In the genomic region with DNA sequence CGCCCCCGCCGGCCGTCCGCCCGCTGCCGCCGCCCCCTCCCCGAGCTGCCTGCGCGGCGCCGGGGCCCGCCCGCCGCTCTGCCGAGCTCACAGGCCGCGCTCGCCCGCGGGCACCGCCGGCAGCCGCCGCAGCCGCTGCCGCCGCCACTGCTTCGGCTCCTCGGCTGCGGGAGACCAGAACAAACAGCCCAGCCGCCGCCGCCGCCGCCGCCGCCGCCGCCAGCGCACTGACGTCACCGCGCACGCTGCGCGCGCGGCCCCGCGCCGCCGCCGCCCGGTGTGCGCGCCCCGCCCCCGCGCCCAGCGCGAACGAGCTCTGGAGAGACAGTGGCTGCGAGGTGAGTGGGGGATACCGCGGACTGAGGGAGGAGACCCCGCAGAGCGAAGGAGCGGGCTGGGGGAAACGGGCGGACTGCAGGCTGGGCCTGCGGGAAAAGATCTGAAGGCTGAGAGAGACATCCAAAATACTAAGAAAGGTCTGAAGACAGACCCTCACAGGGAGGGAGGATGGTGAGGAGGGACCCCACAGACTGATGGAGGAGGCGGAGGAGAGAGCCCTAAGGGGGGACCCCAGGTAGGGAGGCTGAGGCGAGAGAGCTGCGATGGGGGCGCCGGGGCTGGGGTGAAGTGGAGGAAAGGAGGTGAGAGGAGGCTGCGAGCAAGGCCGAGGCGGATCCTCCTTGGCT, we compare ENCODE assay signal across 1 cellular context.
A peak's percentile ranks its signal among the peaks of the same experiment; 100 is the strongest.
TF ChIP-seq lines count a peak whose summit lies in the region.

A gene (minus strand): TSS at position 229 of the 686 bp plus-strand sequence. CDS start 59,440 bp downstream, outside the sequence.

TF ChIP-seq in HepG2, 621 proteins besides CTCF, POLR2A, EP300 and RAD21 (continued from another document and continues in another):
- TF ChIP-seq, protein P1, sequence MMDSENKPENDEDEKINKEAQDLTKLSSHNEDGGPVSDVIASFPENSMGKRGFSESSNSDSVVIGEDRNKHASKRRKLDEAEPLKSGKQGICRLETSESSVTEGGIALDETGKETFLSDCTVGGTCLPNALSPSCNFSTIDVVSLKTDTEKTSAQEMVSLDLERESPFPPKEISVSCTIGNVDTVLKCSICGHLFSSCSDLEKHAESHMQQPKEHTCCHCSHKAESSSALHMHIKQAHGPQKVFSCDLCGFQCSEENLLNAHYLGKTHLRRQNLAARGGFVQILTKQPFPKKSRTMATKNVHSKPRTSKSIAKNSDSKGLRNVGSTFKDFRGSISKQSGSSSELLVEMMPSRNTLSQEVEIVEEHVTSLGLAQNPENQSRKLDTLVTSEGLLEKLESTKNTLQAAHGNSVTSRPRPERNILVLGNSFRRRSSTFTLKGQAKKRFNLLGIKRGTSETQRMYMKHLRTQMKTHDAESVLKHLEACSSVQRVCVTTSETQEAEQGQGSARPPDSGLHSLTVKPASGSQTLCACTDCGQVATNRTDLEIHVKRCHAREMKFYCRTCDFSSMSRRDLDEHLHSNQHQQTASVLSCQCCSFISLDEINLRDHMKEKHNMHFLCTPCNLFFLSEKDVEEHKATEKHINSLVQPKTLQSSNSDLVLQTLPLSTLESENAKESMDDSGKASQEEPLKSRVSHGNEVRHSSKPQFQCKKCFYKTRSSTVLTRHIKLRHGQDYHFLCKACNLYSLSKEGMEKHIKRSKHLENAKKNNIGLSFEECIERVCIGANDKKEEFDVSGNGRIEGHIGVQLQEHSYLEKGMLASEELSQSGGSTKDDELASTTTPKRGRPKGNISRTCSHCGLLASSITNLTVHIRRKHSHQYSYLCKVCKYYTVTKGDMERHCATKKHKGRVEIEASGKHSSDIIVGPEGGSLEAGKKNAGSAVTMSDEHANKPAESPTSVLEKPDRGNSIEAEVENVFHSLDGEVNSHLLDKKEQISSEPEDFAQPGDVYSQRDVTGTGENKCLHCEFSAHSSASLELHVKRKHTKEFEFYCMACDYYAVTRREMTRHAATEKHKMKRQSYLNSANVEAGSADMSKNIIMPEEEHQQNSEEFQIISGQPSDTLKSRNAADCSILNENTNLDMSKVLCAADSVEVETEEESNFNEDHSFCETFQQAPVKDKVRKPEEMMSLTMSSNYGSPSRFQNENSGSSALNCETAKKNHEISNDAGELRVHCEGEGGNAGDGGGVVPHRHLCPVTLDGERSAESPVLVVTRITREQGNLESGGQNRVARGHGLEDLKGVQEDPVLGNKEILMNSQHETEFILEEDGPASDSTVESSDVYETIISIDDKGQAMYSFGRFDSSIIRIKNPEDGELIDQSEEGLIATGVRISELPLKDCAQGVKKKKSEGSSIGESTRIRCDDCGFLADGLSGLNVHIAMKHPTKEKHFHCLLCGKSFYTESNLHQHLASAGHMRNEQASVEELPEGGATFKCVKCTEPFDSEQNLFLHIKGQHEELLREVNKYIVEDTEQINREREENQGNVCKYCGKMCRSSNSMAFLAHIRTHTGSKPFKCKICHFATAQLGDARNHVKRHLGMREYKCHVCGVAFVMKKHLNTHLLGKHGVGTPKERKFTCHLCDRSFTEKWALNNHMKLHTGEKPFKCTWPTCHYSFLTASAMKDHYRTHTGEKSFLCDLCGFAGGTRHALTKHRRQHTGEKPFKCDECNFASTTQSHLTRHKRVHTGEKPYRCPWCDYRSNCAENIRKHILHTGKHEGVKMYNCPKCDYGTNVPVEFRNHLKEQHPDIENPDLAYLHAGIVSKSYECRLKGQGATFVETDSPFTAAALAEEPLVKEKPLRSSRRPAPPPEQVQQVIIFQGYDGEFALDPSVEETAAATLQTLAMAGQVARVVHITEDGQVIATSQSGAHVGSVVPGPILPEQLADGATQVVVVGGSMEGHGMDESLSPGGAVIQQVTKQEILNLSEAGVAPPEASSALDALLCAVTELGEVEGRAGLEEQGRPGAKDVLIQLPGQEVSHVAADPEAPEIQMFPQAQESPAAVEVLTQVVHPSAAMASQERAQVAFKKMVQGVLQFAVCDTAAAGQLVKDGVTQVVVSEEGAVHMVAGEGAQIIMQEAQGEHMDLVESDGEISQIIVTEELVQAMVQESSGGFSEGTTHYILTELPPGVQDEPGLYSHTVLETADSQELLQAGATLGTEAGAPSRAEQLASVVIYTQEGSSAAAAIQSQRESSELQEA (CRISPR knock-in tag; IDR thresholded peaks at IDR 0.05; ENCODE audit: not compliant biosample characterization), result no peak
- TF ChIP-seq ZNF607 (CRISPR knock-in tag; IDR thresholded peaks at IDR 0.05; ENCODE audit: borderline replicate concordance), result no peak
- TF ChIP-seq TOPORS (CRISPR knock-in tag; IDR thresholded peaks at IDR 0.05), result no peak
- TF ChIP-seq FOXM1 (CRISPR knock-in tag; IDR thresholded peaks at IDR 0.05), result no peak
- no peak for TF ChIP-seq SYNCRIP (IDR thresholded peaks at IDR 0.05; ENCODE audit: insufficient read depth, low read depth, low read length)
- TF ChIP-seq, protein P2, sequence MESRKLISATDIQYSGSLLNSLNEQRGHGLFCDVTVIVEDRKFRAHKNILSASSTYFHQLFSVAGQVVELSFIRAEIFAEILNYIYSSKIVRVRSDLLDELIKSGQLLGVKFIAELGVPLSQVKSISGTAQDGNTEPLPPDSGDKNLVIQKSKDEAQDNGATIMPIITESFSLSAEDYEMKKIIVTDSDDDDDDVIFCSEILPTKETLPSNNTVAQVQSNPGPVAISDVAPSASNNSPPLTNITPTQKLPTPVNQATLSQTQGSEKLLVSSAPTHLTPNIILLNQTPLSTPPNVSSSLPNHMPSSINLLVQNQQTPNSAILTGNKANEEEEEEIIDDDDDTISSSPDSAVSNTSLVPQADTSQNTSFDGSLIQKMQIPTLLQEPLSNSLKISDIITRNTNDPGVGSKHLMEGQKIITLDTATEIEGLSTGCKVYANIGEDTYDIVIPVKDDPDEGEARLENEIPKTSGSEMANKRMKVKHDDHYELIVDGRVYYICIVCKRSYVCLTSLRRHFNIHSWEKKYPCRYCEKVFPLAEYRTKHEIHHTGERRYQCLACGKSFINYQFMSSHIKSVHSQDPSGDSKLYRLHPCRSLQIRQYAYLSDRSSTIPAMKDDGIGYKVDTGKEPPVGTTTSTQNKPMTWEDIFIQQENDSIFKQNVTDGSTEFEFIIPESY (CRISPR knock-in tag; IDR thresholded peaks at IDR 0.05), result no peak
- no peak for TF ChIP-seq ZNF773 (CRISPR knock-in tag; IDR thresholded peaks at IDR 0.05; ENCODE audit: borderline replicate concordance)
- TF ChIP-seq IRX3 (CRISPR knock-in tag; IDR thresholded peaks at IDR 0.05; ENCODE audit: borderline replicate concordance, low read depth), result no peak
- no peak for TF ChIP-seq RELA (CRISPR knock-in tag; IDR thresholded peaks at IDR 0.05)
- TF ChIP-seq NR1H2 (CRISPR knock-in tag; IDR thresholded peaks at IDR 0.05; ENCODE audit: borderline replicate concordance, low read depth), result no peak
- peak; percentile 43; the same call in 1 of the 2 replicates for TF ChIP-seq POLR2AphosphoS5 (IDR thresholded peaks at IDR 0.05; ENCODE audit: low read depth, low read length)
- peak; percentile 76 for TF ChIP-seq PHF8 (CRISPR knock-in tag; IDR thresholded peaks at IDR 0.05)
- no peak for TF ChIP-seq TBL1XR1 (IDR thresholded peaks at IDR 0.05; ENCODE audit: borderline replicate concordance, low read length, partially characterized antibody)
- no peak for TF ChIP-seq KDM1A (CRISPR knock-in tag; IDR thresholded peaks at IDR 0.05)
- TF ChIP-seq ESRRA (CRISPR knock-in tag; IDR thresholded peaks at IDR 0.05; ENCODE audit: low read depth), result no peak
- TF ChIP-seq RFX3 (CRISPR knock-in tag; IDR thresholded peaks at IDR 0.05), result no peak
- no peak for TF ChIP-seq ARNTL (CRISPR knock-in tag; IDR thresholded peaks at IDR 0.05)
- TF ChIP-seq, protein P3, sequence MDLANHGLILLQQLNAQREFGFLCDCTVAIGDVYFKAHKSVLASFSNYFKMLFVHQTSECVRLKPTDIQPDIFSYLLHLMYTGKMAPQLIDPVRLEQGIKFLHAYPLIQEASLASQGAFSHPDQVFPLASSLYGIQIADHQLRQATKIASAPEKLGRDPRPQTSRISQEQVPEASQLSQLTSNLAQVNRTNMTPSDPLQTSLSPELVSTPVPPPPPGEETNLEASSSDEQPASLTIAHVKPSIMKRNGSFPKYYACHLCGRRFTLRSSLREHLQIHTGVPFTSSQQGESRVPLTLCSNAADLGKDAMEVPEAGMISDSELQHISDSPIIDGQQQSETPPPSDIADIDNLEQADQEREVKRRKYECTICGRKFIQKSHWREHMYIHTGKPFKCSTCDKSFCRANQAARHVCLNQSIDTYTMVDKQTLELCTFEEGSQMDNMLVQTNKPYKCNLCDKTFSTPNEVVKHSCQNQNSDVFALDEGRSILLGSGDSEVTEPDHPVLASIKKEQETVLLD (CRISPR knock-in tag; IDR thresholded peaks at IDR 0.05; ENCODE audit: low read depth), result 0 out of 2 replicates have a peak, but pooled peaks have one; percentile 21
- no peak for TF ChIP-seq KAT8 (CRISPR knock-in tag; IDR thresholded peaks at IDR 0.05)
- no peak for TF ChIP-seq ZNF33B (CRISPR knock-in tag; IDR thresholded peaks at IDR 0.05)
- TF ChIP-seq WIZ (CRISPR knock-in tag; IDR thresholded peaks at IDR 0.05), result no peak
- TF ChIP-seq SOX6 (IDR thresholded peaks at IDR 0.05), result no peak
- TF ChIP-seq SOX6 (CRISPR knock-in tag; IDR thresholded peaks at IDR 0.05), result no peak
- TF ChIP-seq, protein P4, sequence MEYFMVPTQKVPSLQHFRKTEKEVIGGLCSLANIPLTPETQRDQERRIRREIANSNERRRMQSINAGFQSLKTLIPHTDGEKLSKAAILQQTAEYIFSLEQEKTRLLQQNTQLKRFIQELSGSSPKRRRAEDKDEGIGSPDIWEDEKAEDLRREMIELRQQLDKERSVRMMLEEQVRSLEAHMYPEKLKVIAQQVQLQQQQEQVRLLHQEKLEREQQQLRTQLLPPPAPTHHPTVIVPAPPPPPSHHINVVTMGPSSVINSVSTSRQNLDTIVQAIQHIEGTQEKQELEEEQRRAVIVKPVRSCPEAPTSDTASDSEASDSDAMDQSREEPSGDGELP (IDR thresholded peaks at IDR 0.05; ENCODE audit: borderline replicate concordance, low read depth), result no peak
- no peak for TF ChIP-seq ZNF317 (CRISPR knock-in tag; IDR thresholded peaks at IDR 0.05)
- TF ChIP-seq ZNF678 (CRISPR knock-in tag; IDR thresholded peaks at IDR 0.05), result no peak
- no peak for TF ChIP-seq ZNF569 (CRISPR knock-in tag; IDR thresholded peaks at IDR 0.05; ENCODE audit: borderline replicate concordance)
- TF ChIP-seq AGO1 (IDR thresholded peaks at IDR 0.05; ENCODE audit: low read depth, low read length, poor library complexity, severe bottlenecking), result no peak
- no peak for TF ChIP-seq ZNF3 (CRISPR knock-in tag; IDR thresholded peaks at IDR 0.05)
- no peak for TF ChIP-seq ZFP41 (CRISPR knock-in tag; IDR thresholded peaks at IDR 0.05; ENCODE audit: borderline replicate concordance)
- no peak for TF ChIP-seq ARID2 (CRISPR knock-in tag; IDR thresholded peaks at IDR 0.05; ENCODE audit: borderline replicate concordance)
- TF ChIP-seq, protein P5, sequence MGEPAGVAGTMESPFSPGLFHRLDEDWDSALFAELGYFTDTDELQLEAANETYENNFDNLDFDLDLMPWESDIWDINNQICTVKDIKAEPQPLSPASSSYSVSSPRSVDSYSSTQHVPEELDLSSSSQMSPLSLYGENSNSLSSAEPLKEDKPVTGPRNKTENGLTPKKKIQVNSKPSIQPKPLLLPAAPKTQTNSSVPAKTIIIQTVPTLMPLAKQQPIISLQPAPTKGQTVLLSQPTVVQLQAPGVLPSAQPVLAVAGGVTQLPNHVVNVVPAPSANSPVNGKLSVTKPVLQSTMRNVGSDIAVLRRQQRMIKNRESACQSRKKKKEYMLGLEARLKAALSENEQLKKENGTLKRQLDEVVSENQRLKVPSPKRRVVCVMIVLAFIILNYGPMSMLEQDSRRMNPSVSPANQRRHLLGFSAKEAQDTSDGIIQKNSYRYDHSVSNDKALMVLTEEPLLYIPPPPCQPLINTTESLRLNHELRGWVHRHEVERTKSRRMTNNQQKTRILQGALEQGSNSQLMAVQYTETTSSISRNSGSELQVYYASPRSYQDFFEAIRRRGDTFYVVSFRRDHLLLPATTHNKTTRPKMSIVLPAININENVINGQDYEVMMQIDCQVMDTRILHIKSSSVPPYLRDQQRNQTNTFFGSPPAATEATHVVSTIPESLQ (CRISPR knock-in tag; conservative IDR thresholded peaks at IDR 0.05), result no peak
- TF ChIP-seq, protein P6, sequence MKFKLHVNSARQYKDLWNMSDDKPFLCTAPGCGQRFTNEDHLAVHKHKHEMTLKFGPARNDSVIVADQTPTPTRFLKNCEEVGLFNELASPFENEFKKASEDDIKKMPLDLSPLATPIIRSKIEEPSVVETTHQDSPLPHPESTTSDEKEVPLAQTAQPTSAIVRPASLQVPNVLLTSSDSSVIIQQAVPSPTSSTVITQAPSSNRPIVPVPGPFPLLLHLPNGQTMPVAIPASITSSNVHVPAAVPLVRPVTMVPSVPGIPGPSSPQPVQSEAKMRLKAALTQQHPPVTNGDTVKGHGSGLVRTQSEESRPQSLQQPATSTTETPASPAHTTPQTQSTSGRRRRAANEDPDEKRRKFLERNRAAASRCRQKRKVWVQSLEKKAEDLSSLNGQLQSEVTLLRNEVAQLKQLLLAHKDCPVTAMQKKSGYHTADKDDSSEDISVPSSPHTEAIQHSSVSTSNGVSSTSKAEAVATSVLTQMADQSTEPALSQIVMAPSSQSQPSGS (CRISPR knock-in tag; IDR thresholded peaks at IDR 0.05), result no peak
- TF ChIP-seq, protein P7, sequence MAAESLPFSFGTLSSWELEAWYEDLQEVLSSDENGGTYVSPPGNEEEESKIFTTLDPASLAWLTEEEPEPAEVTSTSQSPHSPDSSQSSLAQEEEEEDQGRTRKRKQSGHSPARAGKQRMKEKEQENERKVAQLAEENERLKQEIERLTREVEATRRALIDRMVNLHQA (CRISPR knock-in tag; IDR thresholded peaks at IDR 0.05), result no peak
- TF ChIP-seq, protein P8, sequence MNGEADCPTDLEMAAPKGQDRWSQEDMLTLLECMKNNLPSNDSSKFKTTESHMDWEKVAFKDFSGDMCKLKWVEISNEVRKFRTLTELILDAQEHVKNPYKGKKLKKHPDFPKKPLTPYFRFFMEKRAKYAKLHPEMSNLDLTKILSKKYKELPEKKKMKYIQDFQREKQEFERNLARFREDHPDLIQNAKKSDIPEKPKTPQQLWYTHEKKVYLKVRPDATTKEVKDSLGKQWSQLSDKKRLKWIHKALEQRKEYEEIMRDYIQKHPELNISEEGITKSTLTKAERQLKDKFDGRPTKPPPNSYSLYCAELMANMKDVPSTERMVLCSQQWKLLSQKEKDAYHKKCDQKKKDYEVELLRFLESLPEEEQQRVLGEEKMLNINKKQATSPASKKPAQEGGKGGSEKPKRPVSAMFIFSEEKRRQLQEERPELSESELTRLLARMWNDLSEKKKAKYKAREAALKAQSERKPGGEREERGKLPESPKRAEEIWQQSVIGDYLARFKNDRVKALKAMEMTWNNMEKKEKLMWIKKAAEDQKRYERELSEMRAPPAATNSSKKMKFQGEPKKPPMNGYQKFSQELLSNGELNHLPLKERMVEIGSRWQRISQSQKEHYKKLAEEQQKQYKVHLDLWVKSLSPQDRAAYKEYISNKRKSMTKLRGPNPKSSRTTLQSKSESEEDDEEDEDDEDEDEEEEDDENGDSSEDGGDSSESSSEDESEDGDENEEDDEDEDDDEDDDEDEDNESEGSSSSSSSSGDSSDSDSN (CRISPR knock-in tag; IDR thresholded peaks at IDR 0.05), result 0 out of 2 replicates have a peak, but pooled peaks have one; percentile 16
- no peak for TF ChIP-seq FOXP1 (IDR thresholded peaks at IDR 0.05)
- TF ChIP-seq FOXP1 (CRISPR knock-in tag; IDR thresholded peaks at IDR 0.05), result no peak
- no peak for TF ChIP-seq SIN3B (IDR thresholded peaks at IDR 0.05; ENCODE audit: low read length)
- no peak for TF ChIP-seq ZNF232 (CRISPR knock-in tag; IDR thresholded peaks at IDR 0.05; ENCODE audit: borderline replicate concordance)
- TF ChIP-seq SUZ12 (IDR thresholded peaks at IDR 0.05; ENCODE audit: low read depth, low read length), result no peak
